Comparison of ENCODE assay signal across 8 cellular contexts in genomic region chr15:73700041-73700842, GRCh38. TPM values are rescaled to one million over a fixed set of nuclear protein-coding genes. Genes with fewer than 3 reads are reported as not detected.
A peak's percentile ranks its signal among the peaks of the same experiment; 100 is the strongest.
DNase-seq lines count a peak whose midpoint lies in the region; ATAC-seq, FAIRE-seq and TF ChIP-seq lines count a peak whose summit lies in the region.

No MANE protein-coding gene starts in this region.

- H4K20me1 ChIP-seq in HepG2 (ENCODE audit: insufficient read depth, low read length) = peaks cover 13% of the 10 kb centered on the region; the same call in 1 of the 2 replicates

- TF ChIP-seq RAD21 in HepG2 (CRISPR knock-in tag; IDR thresholded peaks at IDR 0.05) = peak; percentile 91

- DNase-seq in AG10803 (ENCODE audit: low read depth) (peak; percentile 77), H4 (ENCODE audit: low spot score) (peak; percentile 72), NCI-H524 (lab: John Stamatoyannopoulos, UW) (peak; percentile 70 to 77), choroid plexus epithelial cell (ENCODE audit: low read depth) (peak; percentile 89), HepG2 (ENCODE audit: low spot score) (peak; percentile 65)
- peak; percentile 71 to 74 for DNase-seq in activated CD4-positive, alpha-beta T cell treated with anti-CD3 and anti-CD28 coated beads for 4 hours
- DNase-seq in stimulated activated CD4-positive, alpha-beta T cell treated with anti-CD3 and anti-CD28 coated beads, TNF-alpha, amount 100 ng/mL, for 1 hour (ENCODE audit: low read depth in 3 of 3, low spot score in 1 of 3) = peak; percentile 45 to 68 (median 51)

- H2AFZ ChIP-seq in HepG2 (ENCODE audit: low read length) = no peak overlapping the region

- H3K4me3 ChIP-seq in AG10803 (ENCODE audit: low read length) (no peak overlapping the region), choroid plexus epithelial cell (ENCODE audit: low read depth, low read length) (no peak overlapping the region), HepG2 (replicated peaks in 1 of 3; ENCODE audit: insufficient read depth in 1 of 3, low read depth in 2 of 3, low read length in 3 of 3) (no peak overlapping the region)

- 33% methylated on average over 10 of the region's 13 CpGs for WGBS in HepG2 (ENCODE audit: low lambda C conversion rate)

- no peak overlapping the region for H3K27ac ChIP-seq in HepG2 (ENCODE audit: extremely low read length, insufficient read depth, low read length)

- H3K9me3 ChIP-seq in HepG2 (ENCODE audit: low read length) = no peaks in the 10 kb centered on the region

- ATAC-seq in HepG2 (peak; percentile 78), HG03045 (IDR thresholded peaks at IDR 0.05; ENCODE audit: unreplicated experiment) (no peak)

- no TSS peak for BruUV-seq in HepG2 (replicated peaks; lab: Mats Ljungman, UMichigan)

- H3K4me1 ChIP-seq in HepG2 (ENCODE audit: insufficient read depth, low read length) = peaks cover 9% of the 10 kb centered on the region

- peaks cover 6 to 16% of the 10 kb centered on the region in 2 experiments; a peak in 4 of 5 replicates for H3K36me3 ChIP-seq in HepG2 (replicated peaks in 1 of 2; ENCODE audit: control insufficient read depth in 1 of 2, insufficient read depth in 2 of 2, low read length in 2 of 2)

- TF ChIP-seq POLR2A in HepG2 (IDR thresholded peaks at IDR 0.05; ENCODE audit: insufficient read depth in 1 of 2, low read depth in 2 of 2, low read length in 2 of 2) = no peak

- TF ChIP-seq CTCF in AG10803 (conservative IDR thresholded peaks at IDR 0.05; ENCODE audit: low read length) = peak; percentile 97
- TF ChIP-seq CTCF in choroid plexus epithelial cell (conservative IDR thresholded peaks at IDR 0.05; ENCODE audit: low read depth, low read length) = peak; percentile 98
- TF ChIP-seq CTCF in HepG2 (CRISPR knock-in tag; IDR thresholded peaks at IDR 0.05) = peak; percentile 89

- in situ Hi-C loops in HepG2 (cut with HindIII; ENCODE audit: extremely low pct_ligation_motif_present, low pct_unique_long_range_greater_than_20kb) = loop anchor here (10.0 kb wide), 1 partner anchor 395 kb away; no protein-coding TSS in a partner anchor

- intact Hi-C loops in HepG2 (cut with micrococcal nuclease; ENCODE audit: unreplicated experiment) = loop anchor here (1.0 to 5.0 kb wide), 3 partner anchors 23 to 140 kb away; no protein-coding TSS in a partner anchor

- H3K79me2 ChIP-seq in HepG2 (ENCODE audit: insufficient read depth, low read length) = peaks cover 9% of the 10 kb centered on the region

- TF ChIP-seq EP300 in HepG2 (IDR thresholded peaks at IDR 0.05; ENCODE audit: low read depth in 2 of 2, low read length in 2 of 2) (no peak), HepG2 (CRISPR knock-in tag; IDR thresholded peaks at IDR 0.05; ENCODE audit: borderline replicate concordance) (no peak)

- CTCF ChIA-PET in HepG2 (lab: Yijun Ruan, JAX; ENCODE audit: low intra/inter-chr PET ratio, low total read pairs) = interaction anchor here (0.8 to 2.6 kb wide), 7 partner anchors 12 to 394 kb away, joined by 3 to 69 read pairs (median 11); partner anchors contain the start of gene CD276

- FAIRE-seq in HepG2 (lab: Jason Lieb, UNC) = peak; percentile 63

- POLR2A ChIA-PET in HepG2 (lab: Yijun Ruan, JAX) = no interaction called here

- no peak overlapping the region for H3K9ac ChIP-seq in HepG2 (ENCODE audit: insufficient read depth, low read depth, low read length)

- H3K27me3 ChIP-seq in HepG2 (ENCODE audit: control insufficient read depth in 1 of 2, insufficient read depth in 2 of 2, low read length in 2 of 2) = no peaks in the 10 kb centered on the region

- no peak overlapping the region for H3K4me2 ChIP-seq in HepG2 (ENCODE audit: low read depth, low read length)

TF ChIP-seq in HepG2, 621 proteins besides CTCF, POLR2A, EP300 and RAD21 (continues in another document):
- TF ChIP-seq, protein P1, sequence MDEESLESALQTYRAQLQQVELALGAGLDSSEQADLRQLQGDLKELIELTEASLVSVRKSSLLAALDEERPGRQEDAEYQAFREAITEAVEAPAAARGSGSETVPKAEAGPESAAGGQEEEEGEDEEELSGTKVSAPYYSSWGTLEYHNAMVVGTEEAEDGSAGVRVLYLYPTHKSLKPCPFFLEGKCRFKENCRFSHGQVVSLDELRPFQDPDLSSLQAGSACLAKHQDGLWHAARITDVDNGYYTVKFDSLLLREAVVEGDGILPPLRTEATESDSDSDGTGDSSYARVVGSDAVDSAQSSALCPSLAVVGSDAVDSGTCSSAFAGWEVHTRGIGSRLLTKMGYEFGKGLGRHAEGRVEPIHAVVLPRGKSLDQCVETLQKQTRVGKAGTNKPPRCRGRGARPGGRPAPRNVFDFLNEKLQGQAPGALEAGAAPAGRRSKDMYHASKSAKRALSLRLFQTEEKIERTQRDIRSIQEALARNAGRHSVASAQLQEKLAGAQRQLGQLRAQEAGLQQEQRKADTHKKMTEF (CRISPR knock-in tag; IDR thresholded peaks at IDR 0.05) = 0 out of 2 replicates have a peak, but pooled peaks have one; percentile 40
- TF ChIP-seq RBFOX2 (IDR thresholded peaks at IDR 0.05; ENCODE audit: low read depth, low read length) = no peak
- TF ChIP-seq STAG1 (CRISPR knock-in tag; IDR thresholded peaks at IDR 0.05) = peak; percentile 92

RNA-seq across cellular contexts. Expression of gene CD276, which starts 16.1 kb away (rescaled TPM):
- 62.2 and 80.7 TPM in 2 replicates for total RNA-seq in H4 (2014; rRNA removed; shearing (Covaris generic))
- total RNA-seq in HepG2 (2016; rRNA removed; fragmentation: Illumina TruSeq; extraction: Trizol) = 32.4 and 55.2 TPM in 2 replicates
- total RNA-seq in HepG2 (2016; cell fraction: cytosol; rRNA removed; fragmentation: Illumina TruSeq; extraction: Trizol; ENCODE audit: low read depth) = 16.9 and 18.3 TPM in 2 replicates
- total RNA-seq in HepG2 (2016; cell fraction: insoluble cytoplasmic fraction; rRNA removed; fragmentation: Illumina TruSeq; extraction: Trizol) = 24.4 and 61.0 TPM in 2 replicates
- total RNA-seq in HepG2 (2016; cell fraction: membrane; rRNA removed; fragmentation: Illumina TruSeq; extraction: Trizol) = 46.3 and 47.7 TPM in 2 replicates
- 42.6 and 54.3 TPM in 2 replicates for total RNA-seq in HepG2 (2016; cell fraction: nucleus; rRNA removed; fragmentation: Illumina TruSeq; extraction: Trizol)
- polyA plus RNA-seq in HepG2 (2011; rRNA removed) = 24.6 and 28.0 TPM in 2 replicates
- polyA plus RNA-seq in HepG2 (2011; cell fraction: cytosol; rRNA removed) = 15.5 and 19.6 TPM in 2 replicates
- 50.4 and 51.5 TPM in 2 replicates for polyA plus RNA-seq in HepG2 (2011; cell fraction: nucleus; rRNA removed)
- 33.8 and 47.0 TPM in 2 replicates for polyA plus RNA-seq in HepG2 (2012)
- polyA plus RNA-seq in HepG2 (2016; cell fraction: cytosol; fragmentation: Illumina TruSeq; extraction: Trizol; ENCODE audit: low read depth) = 17.0 and 19.2 TPM in 2 replicates
- polyA plus RNA-seq in HepG2 (2016; cell fraction: insoluble cytoplasmic fraction; fragmentation: Illumina TruSeq; extraction: Trizol; ENCODE audit: low read depth) = 38.5 and 39.5 TPM in 2 replicates
- polyA plus RNA-seq in HepG2 (2016; cell fraction: membrane; fragmentation: Illumina TruSeq; extraction: Trizol; ENCODE audit: low read depth) = 40.0 and 45.8 TPM in 2 replicates
- polyA plus RNA-seq in HepG2 (2016; cell fraction: nucleus; fragmentation: Illumina TruSeq; extraction: Trizol; ENCODE audit: insufficient read depth, low read depth) = 118 and 128 TPM in 2 replicates
- polyA minus RNA-seq in HepG2 (2011; rRNA and poly(A)+ RNA removed; ENCODE audit: low replicate concordance) = 41.0 and 52.9 TPM in 2 replicates
- 26.4 and 27.7 TPM in 2 replicates for polyA minus RNA-seq in HepG2 (2011; cell fraction: cytosol; rRNA and poly(A)+ RNA removed)
- 17.9 TPM in 2 replicates for polyA minus RNA-seq in HepG2 (2011; cell fraction: nucleus; rRNA and poly(A)+ RNA removed)

RNA-seq across cellular contexts. Expression of gene INSYN1, which starts 52.9 kb away (rescaled TPM):
- total RNA-seq in H4 (2014; rRNA removed; shearing (Covaris generic)) = 0.35 and 0.72 TPM in 2 replicates
- total RNA-seq in HepG2 (2016; rRNA removed; fragmentation: Illumina TruSeq; extraction: Trizol) = not detected in 2 replicates
- total RNA-seq in HepG2 (2016; cell fraction: cytosol; rRNA removed; fragmentation: Illumina TruSeq; extraction: Trizol; ENCODE audit: low read depth) = not detected in 2 replicates
- total RNA-seq in HepG2 (2016; cell fraction: insoluble cytoplasmic fraction; rRNA removed; fragmentation: Illumina TruSeq; extraction: Trizol) = not detected in 2 replicates
- total RNA-seq in HepG2 (2016; cell fraction: membrane; rRNA removed; fragmentation: Illumina TruSeq; extraction: Trizol) = not detected in 2 replicates
- not detected in 2 replicates for total RNA-seq in HepG2 (2016; cell fraction: nucleus; rRNA removed; fragmentation: Illumina TruSeq; extraction: Trizol)
- not detected in 2 replicates for polyA plus RNA-seq in HepG2 (2011; rRNA removed)
- not detected in 2 replicates for polyA plus RNA-seq in HepG2 (2011; cell fraction: cytosol; rRNA removed)
- not detected in 2 replicates for polyA plus RNA-seq in HepG2 (2011; cell fraction: nucleus; rRNA removed)
- not detected in 2 replicates for polyA plus RNA-seq in HepG2 (2012)
- not detected in 2 replicates for polyA plus RNA-seq in HepG2 (2016; cell fraction: cytosol; fragmentation: Illumina TruSeq; extraction: Trizol; ENCODE audit: low read depth)
- not detected in 2 replicates for polyA plus RNA-seq in HepG2 (2016; cell fraction: insoluble cytoplasmic fraction; fragmentation: Illumina TruSeq; extraction: Trizol; ENCODE audit: low read depth)
- polyA plus RNA-seq in HepG2 (2016; cell fraction: membrane; fragmentation: Illumina TruSeq; extraction: Trizol; ENCODE audit: low read depth) = not detected in 2 replicates
- not detected in 2 replicates for polyA plus RNA-seq in HepG2 (2016; cell fraction: nucleus; fragmentation: Illumina TruSeq; extraction: Trizol; ENCODE audit: insufficient read depth, low read depth)
- not detected in 2 replicates for polyA minus RNA-seq in HepG2 (2011; rRNA and poly(A)+ RNA removed; ENCODE audit: low replicate concordance)
- polyA minus RNA-seq in HepG2 (2011; cell fraction: cytosol; rRNA and poly(A)+ RNA removed) = not detected in 2 replicates
- not detected in 2 replicates for polyA minus RNA-seq in HepG2 (2011; cell fraction: nucleus; rRNA and poly(A)+ RNA removed)
